Comparison of ENCODE assay signal across 8 cellular contexts in the genomic region with DNA sequence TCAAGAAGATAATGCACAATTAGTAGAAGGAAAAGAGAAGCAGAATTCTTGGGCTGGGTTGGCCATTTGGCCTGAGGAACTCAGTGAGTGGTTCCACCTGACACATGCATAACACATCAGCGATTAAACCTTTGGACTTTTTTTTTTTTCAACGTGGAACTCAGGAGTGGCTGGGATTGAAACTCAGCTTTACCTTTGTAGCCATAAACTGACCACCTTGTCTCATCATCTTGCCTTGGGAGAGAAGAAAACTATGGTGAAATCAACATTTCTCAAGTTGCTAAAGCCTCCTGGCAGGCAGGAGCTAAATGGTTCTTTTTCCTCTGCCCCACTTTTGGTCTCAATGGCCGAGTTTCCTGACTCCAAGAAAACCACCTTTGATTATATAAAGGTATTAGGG. TPM values are rescaled to one million over a fixed set of nuclear protein-coding genes. Genes with fewer than 3 reads are reported as not detected.
DNase-seq lines count a peak whose midpoint lies in the region; ATAC-seq, FAIRE-seq and TF ChIP-seq lines count a peak whose summit lies in the region.

No MANE protein-coding gene starts in this region.

- peak overlapping the region; percentile 50 for H2AFZ ChIP-seq in GM12878 (ENCODE audit: control insufficient read depth, low read depth, low read length)

- RAD21 ChIA-PET in GM12878 (lab: Charles Lee; ENCODE audit: unreplicated experiment) = interaction anchor here (0.8 to 2.4 kb wide), 7 partner anchors 54 to 374 kb away, joined by 3 to 15 read pairs (median 4); partner anchors contain the start of gene PGM2

- POLR2A ChIA-PET in activated CD4-positive, alpha-beta T cell treated with anti-CD3 and anti-CD28 coated beads for 36 hours (lab: Charles Lee) = interaction anchor here (0.7 kb wide), 1 partner anchor 159 kb away, joined by 3 read pairs; no protein-coding TSS in a partner anchor
- POLR2A ChIA-PET in GM12878 (lab: Charles Lee) = interaction anchor here (0.7 to 1.8 kb wide), 2 partner anchors 9 to 150 kb away, joined by 3 to 6 read pairs; partner anchors contain the start of gene PGM2

- H3K9ac ChIP-seq in GM12878 (ENCODE audit: control insufficient read depth, insufficient read depth, low read length) = no peak overlapping the region; the same call in 1 of the 2 replicates

- no peaks in the 10 kb centered on the region for H4K20me1 ChIP-seq in GM12878 (ENCODE audit: control insufficient read depth, insufficient read depth)

- no peak overlapping the region for H3K27ac ChIP-seq in GM12878 (ENCODE audit: control insufficient read depth, insufficient read depth)
- H3K27ac ChIP-seq in thyroid gland = peak overlapping the region; percentile 89 to 97 (median 96)

- ATAC-seq in activated CD4-positive, alpha-beta T cell treated with anti-CD3 and anti-CD28 coated beads for 36 hours = no peak
- ATAC-seq in GM12878 = no peak

- H3K4me3 ChIP-seq in GM12878 (peak overlapping the region; percentile 38; the same call in 1 of the 2 replicates), thyroid gland (replicated peaks in 1 of 3) (peak overlapping the region in 1 of 3 donors; percentile 91)

- no peak for TF ChIP-seq RAD21 in GM12878 (IDR thresholded peaks at IDR 0.05; ENCODE audit: insufficient read depth, low read depth, low read length)

- SMC1A ChIA-PET in GM12878 (lab: Charles Lee; ENCODE audit: uncharacterized antibody, unreplicated experiment) = interaction anchor here (0.5 to 1.8 kb wide), 9 partner anchors 9 to 374 kb away, joined by 3 to 7 read pairs (median 5); no protein-coding TSS in a partner anchor

- no peak for TF ChIP-seq EP300 in GM12878 (IDR thresholded peaks at IDR 0.05; ENCODE audit: borderline replicate concordance in 1 of 2, control insufficient read depth in 1 of 2, low read depth in 2 of 2, low read length in 2 of 2)

- H3K27me3 ChIP-seq in GM12878 (replicated peaks in 1 of 2; ENCODE audit: control insufficient read depth in 2 of 2, insufficient read depth in 2 of 2, low read length in 1 of 2) (no peaks in the 10 kb centered on the region), thyroid gland (no peaks in the 10 kb centered on the region)

- H3K27ac Mint-ChIP-seq in activated CD4-positive, alpha-beta T cell treated with anti-CD3 and anti-CD28 coated beads for 36 hours = peak overlapping the region; percentile 40

- no peak for DNase-seq in activated CD4-positive, alpha-beta T cell treated with anti-CD3 and anti-CD28 coated beads for 36 hours
- no peak for DNase-seq in activated CD4-positive, alpha-beta T cell treated with anti-CD3 and anti-CD28 coated beads, Interleukin-2, amount 50 U/mL, for 1 hour
- DNase-seq in GM12878 (ENCODE audit: low read depth, low spot score) (no peak), left kidney (ENCODE audit: low read depth, low spot score) (peak; percentile 54), thyroid gland (no peak), kidney glomerular epithelial cell (lab: John Stamatoyannopoulos, UW) (no peak), ureter (ENCODE audit: low spot score) (no peak), NCI-H748 treated with DMSO at 0.1 percent for 48 hours (lab: John Stamatoyannopoulos, UW) (no peak)

- TF ChIP-seq POLR2A in GM12878 (IDR thresholded peaks at IDR 0.05; ENCODE audit: low read depth, low read length) = no peak
- TF ChIP-seq POLR2A in thyroid gland (IDR thresholded peaks at IDR 0.05) = no peak

- TF ChIP-seq CTCF in GM12878 (IDR thresholded peaks at IDR 0.05 in 2 of 3, conservative IDR thresholded peaks at IDR 0.05 in 1 of 3; ENCODE audit: control insufficient read depth in 2 of 3, extremely low read depth in 1 of 3, insufficient read depth in 1 of 3, low read depth in 3 of 3, low read length in 3 of 3) (no peak), thyroid gland (IDR thresholded peaks at IDR 0.05) (no peak)

- H3K4me3 Mint-ChIP-seq in activated CD4-positive, alpha-beta T cell treated with anti-CD3 and anti-CD28 coated beads for 36 hours = peak overlapping the region; percentile 59

- H3K4me1 Mint-ChIP-seq in activated CD4-positive, alpha-beta T cell treated with anti-CD3 and anti-CD28 coated beads for 36 hours = peaks cover 35% of the 10 kb centered on the region

- no peaks in the 10 kb centered on the region for H3K27me3 Mint-ChIP-seq in activated CD4-positive, alpha-beta T cell treated with anti-CD3 and anti-CD28 coated beads for 36 hours

- 60% methylated on average over 3 of the region's 3 CpGs for WGBS in GM12878 (ENCODE audit: insufficient coverage, insufficient replicate concordance, low lambda C conversion rate, missing lambda C conversion rate)
- WGBS in thyroid gland, 2 donors = 28 to 36% methylated on average over 3 of the region's 3 CpGs

- in situ Hi-C loops in GM12878 (cut with MboI) = no loop called here

- peak overlapping the region; percentile 63 for H3K4me2 ChIP-seq in GM12878 (ENCODE audit: control insufficient read depth, insufficient read depth)

- intact Hi-C loops in activated CD4-positive, alpha-beta T cell treated with anti-CD3 and anti-CD28 coated beads for 36 hours (cut with DNase I, micrococcal nuclease) = loop anchor here (2.0 to 10.0 kb wide), 4 partner anchors 58 to 688 kb away; partner anchors contain the start of gene KLF3 (in 1 of the 2)
- intact Hi-C loops in GM12878 (cut with micrococcal nuclease; ENCODE audit: unreplicated experiment) (loop anchor here (2.0 to 5.0 kb wide), 3 partner anchors 80 to 169 kb away; partner anchors contain the start of gene PGM2), thyroid gland (cut with DNase I) (loop anchor here (5.0 kb wide), 1 partner anchor 41 kb away; no protein-coding TSS in a partner anchor)

- no TSS peak for BruUV-seq in GM12878 (replicated peaks; lab: Mats Ljungman, UMichigan)

- no peaks in the 10 kb centered on the region for H3K36me3 Mint-ChIP-seq in activated CD4-positive, alpha-beta T cell treated with anti-CD3 and anti-CD28 coated beads for 36 hours (ENCODE audit: low read depth)

- H3K9me3 ChIP-seq in GM12878 (replicated peaks; ENCODE audit: control insufficient read depth, insufficient read depth, low read length) = no peaks in the 10 kb centered on the region
- no peaks in the 10 kb centered on the region for H3K9me3 ChIP-seq in thyroid gland

- CTCF ChIA-PET in activated CD4-positive, alpha-beta T cell treated with anti-CD3 and anti-CD28 coated beads for 36 hours (lab: Charles Lee) = interaction anchor here (0.6 to 1.3 kb wide), 5 partner anchors 8 to 373 kb away, joined by 3 to 6 read pairs (median 4); no protein-coding TSS in a partner anchor
- CTCF ChIA-PET in GM12878 (lab: Yijun Ruan, JAX) = interaction anchor here (0.8 to 5.6 kb wide), 12 partner anchors 10 to 374 kb away, joined by 3 to 69 read pairs (median 6); partner anchors contain the start of gene PGM2

- H3K4me1 ChIP-seq in GM12878 (ENCODE audit: control insufficient read depth, insufficient read depth, low read length) (peaks cover 21% of the 10 kb centered on the region), thyroid gland (peaks cover 20 to 28% of the 10 kb centered on the region in 2 donors)

- H3K36me3 ChIP-seq in GM12878 (ENCODE audit: control insufficient read depth in 2 of 2, insufficient read depth in 2 of 2, low read length in 1 of 2) = no peaks in the 10 kb centered on the region
- no peaks in the 10 kb centered on the region for H3K36me3 ChIP-seq in thyroid gland

- H3K9me3 Mint-ChIP-seq in activated CD4-positive, alpha-beta T cell treated with anti-CD3 and anti-CD28 coated beads for 36 hours (ENCODE audit: low read depth) = no peaks in the 10 kb centered on the region

- H3K79me2 ChIP-seq in GM12878 (ENCODE audit: control insufficient read depth, insufficient read depth, low read length) = peaks cover 16% of the 10 kb centered on the region

- FAIRE-seq in GM12878 (lab: Jason Lieb, UNC) = peak; percentile 68

TF ChIP-seq in GM12878, 131 proteins besides CTCF, POLR2A, EP300 and RAD21:
- TF ChIP-seq ZSCAN29 (IDR thresholded peaks at IDR 0.05) (no peak), SREBF1 (IDR thresholded peaks at IDR 0.05; ENCODE audit: low read length) (no peak), ZNF622 (IDR thresholded peaks at IDR 0.05) (no peak), PKNOX1 (IDR thresholded peaks at IDR 0.05) (no peak)
TF ChIP-seq in GM12878: peak in this region for 0.

RNA-seq across cellular contexts. Expression of gene PTTG2, which starts 16.3 kb away (rescaled TPM):
- total RNA-seq in activated CD4-positive, alpha-beta T cell treated with anti-CD3 and anti-CD28 coated beads for 36 hours = not detected
- 8.1 and 10.4 TPM in 2 replicates for total RNA-seq in GM12878 (2013; cell fraction: nucleolus; rRNA removed)
- total RNA-seq in GM12878 (2014; rRNA removed) (0.33 TPM in 1 of 2 replicates, not detected in the other), GM12878 (2014; rRNA removed; fragmentation: Illumina TruSeq; extraction: Trizol) (0.54 and 0.55 TPM in 2 replicates), GM12878 (2021) (0.40 and 0.44 TPM in 2 replicates), thyroid gland (1 to 10 TPM in 1 of 4 donors, not detected in 3; 2.0 TPM), ureter (7.2 TPM)
- not detected for polyA plus RNA-seq in GM12878 (2011; ENCODE audit: low read depth)
- polyA plus RNA-seq in GM12878 (2011; rRNA removed) (0.13 and 0.31 TPM in 2 replicates), GM12878 (2014; fragmentation: Illumina TruSeq; extraction: Trizol) (not detected in 2 replicates), GM12878 (2014; fragmentation: Nextera tagmentation; extraction: Ambion mirVana) (under 1 TPM in 1 of 2 experiments, not detected in 1; 0.09 TPM), GM12878 (2014; rRNA removed) (0.56 TPM in 1 of 2 replicates, not detected in the other), GM12878 (2016; fragmentation: Nextera tagmentation; extraction: Ambion mirVana) (under 1 TPM; 0.33 to 0.44 TPM)
- not detected in 2 replicates for polyA plus RNA-seq in GM12878 (2011; cell fraction: cytosol; rRNA removed)
- polyA plus RNA-seq in GM12878 (2011; cell fraction: nucleus; rRNA removed) = 0.63 and 1.2 TPM in 2 replicates
- not detected in 2 replicates for polyA plus RNA-seq in GM12878 (2012)
- 1.8 and 2.3 TPM in 2 replicates for polyA minus RNA-seq in GM12878 (2011; rRNA and poly(A)+ RNA removed)
- not detected in 2 replicates for polyA minus RNA-seq in GM12878 (2011; cell fraction: cytosol; rRNA and poly(A)+ RNA removed)
- polyA minus RNA-seq in GM12878 (2011; cell fraction: nucleus; rRNA and poly(A)+ RNA removed) = 3.0 and 4.8 TPM in 2 replicates
